ENCODE assay signal across 13 cellular contexts in genomic region chr19:7230826-7231225, GRCh38.
A peak's percentile ranks its signal among the peaks of the same experiment; 100 is the strongest.
DNase-seq lines count a peak whose midpoint lies in the region; FAIRE-seq and TF ChIP-seq lines count a peak whose summit lies in the region.
"Had no signal": no experiment of that assay in that cellular context is flagged by ENCODE, and none has a peak within 500 bp of the region (broad histone marks: within the 10 kb centered on the region; RNA-seq: fewer than 3 reads in every experiment).

No MANE protein-coding gene starts in this region.

- no peaks in the 10 kb centered on the region for H3K27me3 ChIP-seq in dorsolateral prefrontal cortex
- H3K27me3 ChIP-seq in rectal smooth muscle tissue (ENCODE audit: control insufficient read depth, insufficient read depth, low read length): no peaks in the 10 kb centered on the region
- H3K27me3 ChIP-seq: BLaER1 treated with 17β-estradiol and CSF1 and Interleukin-3, amounts not matched to agents 10 nM and 100 nM had no signal

- H3K4me1 ChIP-seq in rectal smooth muscle tissue (ENCODE audit: control insufficient read depth, insufficient read depth, low read length): peaks cover 9% of the 10 kb centered on the region

- DNase-seq in dorsolateral prefrontal cortex: peak in 8 of 10 donors; percentile 28 to 56 (median 44)
- peak in 39 of 51 donors; percentile 2 to 70 (median 30) for DNase-seq in hypothalamus (lab: John Stamatoyannopoulos, UW)
- DNase-seq in NCI-H226: no peak
- no peak for DNase-seq in HTR-8/SVneo (ENCODE audit: insufficient read length, low spot score)
- DNase-seq in occipital lobe (lab: John Stamatoyannopoulos, UW): no peak
- no peak for DNase-seq in activated naive CD4-positive, alpha-beta T cell (lab: John Stamatoyannopoulos, UW)
- DNase-seq: activated effector memory CD4-positive, alpha-beta T cell treated with Interleukin-2 at 50 U/mL for 16 hours; H9; islet precursor cell; NCI-H1694; NCI-H446 had no signal

- FAIRE-seq in HTR-8/SVneo (lab: Jason Lieb, UNC): no peak

- no peak for TF ChIP-seq CTCF in dorsolateral prefrontal cortex (IDR thresholded peaks at IDR 0.05 in 54 of 56, conservative IDR thresholded peaks at IDR 0.05 in 2 of 56; ENCODE audit: low read depth in 1 of 56, partially characterized antibody in 56 of 56)

- H3K4me3 ChIP-seq in dorsolateral prefrontal cortex (no peak overlapping the region), rectal smooth muscle tissue (ENCODE audit: low read length) (no peak overlapping the region)
- H3K4me3 ChIP-seq: BLaER1 treated with 17β-estradiol and CSF1 and Interleukin-3, amounts not matched to agents 10 nM and 100 nM had no signal

- no peaks in the 10 kb centered on the region for H3K36me3 ChIP-seq in rectal smooth muscle tissue (ENCODE audit: control insufficient read depth, insufficient read depth, low read length)

- H3K27ac ChIP-seq in dorsolateral prefrontal cortex: peak overlapping the region in 43 of 59 donors; percentile 4 to 79 (median 52)
- H3K27ac ChIP-seq in rectal smooth muscle tissue (ENCODE audit: low read depth, low read length): peak overlapping the region; percentile 72

- intact Hi-C loops in dorsolateral prefrontal cortex (cut with DNase I): no loop called here

- no peak overlapping the region for H3K9ac ChIP-seq in rectal smooth muscle tissue (ENCODE audit: low read length)
- H3K9ac ChIP-seq: BLaER1 treated with 17β-estradiol and CSF1 and Interleukin-3, amounts not matched to agents 10 nM and 100 nM had no signal

Comparison
In these comparisons a context has a peak if more than half of its experiments do, and no peak if none do; other contexts are left out.
1. DNase-seq: peak in dorsolateral prefrontal cortex (8 of 10) and hypothalamus (39 of 51); none in NCI-H226 (single experiment), HTR-8/SVneo (single experiment), occipital lobe (single experiment) and activated naive CD4-positive, alpha-beta T cell (0 of 4).